9 cellular contexts compared by ENCODE assay signal in genomic region chr19:43675269-43675879, GRCh38. TPM values are rescaled to one million over a fixed set of nuclear protein-coding genes. Genes with fewer than 3 reads are reported as not detected.
A peak's percentile ranks its signal among the peaks of the same experiment; 100 is the strongest.
DNase-seq lines count a peak whose midpoint lies in the region; ATAC-seq and TF ChIP-seq lines count a peak whose summit lies in the region.
"Had no signal": no experiment of that assay in that cellular context is flagged by ENCODE, and none has a peak within 500 bp of the region (broad histone marks: within the 10 kb centered on the region; RNA-seq: fewer than 3 reads in every experiment).

No MANE protein-coding gene starts in this region.

- H3K27me3 ChIP-seq in PC-9 (ENCODE audit: insufficient read depth, low read depth) (no peaks in the 10 kb centered on the region), esophagus squamous epithelium (no peaks in the 10 kb centered on the region), transverse colon (no peaks in the 10 kb centered on the region)

- no peaks in the 10 kb centered on the region for H3K9me3 ChIP-seq in PC-9 (ENCODE audit: insufficient read depth, low read depth)
- no peaks in the 10 kb centered on the region for H3K9me3 ChIP-seq in esophagus squamous epithelium
- no peaks in the 10 kb centered on the region for H3K9me3 ChIP-seq in transverse colon

- POLR2A ChIA-PET in activated CD4-positive, alpha-beta T cell treated with anti-CD3 and anti-CD28 coated beads, Interleukin-2, amount 10 ng/mL, durations not matched to agents 7 days and 5 days (lab: Charles Lee): no interaction called here
- POLR2A ChIA-PET in PC-9 (lab: Charles Lee; ENCODE audit: unreplicated experiment): interaction anchor here (0.6 to 1.0 kb wide), 4 partner anchors 12 to 125 kb away, joined by 4 to 14 read pairs (median 6); no protein-coding TSS in a partner anchor

- ATAC-seq in HG02840 (IDR thresholded peaks at IDR 0.05; ENCODE audit: low FRiP score, unreplicated experiment): no peak

- H3K4me1 Mint-ChIP-seq in activated CD4-positive, alpha-beta T cell treated with anti-CD3 and anti-CD28 coated beads, Interleukin-2, amount 10 ng/mL, durations not matched to agents 7 days and 5 days: peaks cover 23% of the 10 kb centered on the region

- CTCF ChIA-PET in activated CD4-positive, alpha-beta T cell treated with anti-CD3 and anti-CD28 coated beads, Interleukin-2, amount 10 ng/mL, durations not matched to agents 7 days and 5 days (lab: Charles Lee): interaction anchor here (0.6 kb wide), 1 partner anchor 126 kb away, joined by 3 read pairs; no protein-coding TSS in a partner anchor
- CTCF ChIA-PET in PC-9 (lab: Charles Lee): interaction anchor here (0.6 to 0.7 kb wide), 5 partner anchors 11 to 1923 kb away, joined by 3 to 15 read pairs (median 7); no protein-coding TSS in a partner anchor

- H3K27ac ChIP-seq in PC-9: peak overlapping the region; percentile 99
- peak overlapping the region; percentile 67 to 94 (median 86) for H3K27ac ChIP-seq in esophagus squamous epithelium
- peak overlapping the region; percentile 81 to 91 (median 84) for H3K27ac ChIP-seq in transverse colon

- no peak for DNase-seq in activated CD4-positive, alpha-beta T cell treated with anti-CD3 and anti-CD28 coated beads, Interleukin-2, amount 10 ng/mL, durations not matched to agents 7 days and 5 days
- no peak for DNase-seq in activated CD4-positive, alpha-beta T cell treated with anti-CD3 and anti-CD28 coated beads for 4 hours
- DNase-seq in PC-9 (peak; percentile 90 to 95), esophagus squamous epithelium (lab: John Stamatoyannopoulos, UW) (no peak), transverse colon (peak; percentile 90), iPS-NIHi7 (ENCODE audit: extremely low spot score) (no peak), NCI-H128 (lab: John Stamatoyannopoulos, UW; ENCODE audit: unreplicated experiment) (no peak)

- no peaks in the 10 kb centered on the region for H4K20me1 ChIP-seq in PC-9 (ENCODE audit: insufficient read depth)

- intact Hi-C loops in PC-9 (cut with micrococcal nuclease; ENCODE audit: unreplicated experiment): loop anchor here (1.0 kb wide), 2 partner anchors 12 to 26 kb away; no protein-coding TSS in a partner anchor
- intact Hi-C loops in esophagus squamous epithelium (cut with DNase I): loop anchor here (10.0 kb wide), 1 partner anchor 109 kb away; the partner anchor contains the start of gene KCNN4
- intact Hi-C loops in transverse colon (cut with DNase I; ENCODE audit: low total_unique reads): no loop called here

- H3K27ac Mint-ChIP-seq in activated CD4-positive, alpha-beta T cell treated with anti-CD3 and anti-CD28 coated beads, Interleukin-2, amount 10 ng/mL, durations not matched to agents 7 days and 5 days: peak overlapping the region; percentile 81

- in situ Hi-C loops in transverse colon (cut with MboI; ENCODE audit: low pct_ligation_motif_present in 1 of 4, low pct_unique_long_range_greater_than_20kb in 1 of 4, low sequenced_read_pairs in 3 of 4): no loop called here

- H3K79me2 ChIP-seq in PC-9 (ENCODE audit: low read depth): 0 out of 2 replicates have a peak, but pooled peaks cover 6% of the 10 kb centered on the region

- WGBS in esophagus squamous epithelium, 2 donors: 12 to 28% methylated on average over 7 to 8 of the region's 8 CpGs
- WGBS in transverse colon (ENCODE audit: low coverage in 1 of 2), 2 donors: 13 to 17% methylated on average over 2 to 8 of the region's 8 CpGs

- H3K4me1 ChIP-seq in PC-9 (replicated peaks; ENCODE audit: insufficient read depth): peaks cover 46% of the 10 kb centered on the region
- peaks cover 0 to 17% (median 7%) of the 10 kb centered on the region in 3 donors for H3K4me1 ChIP-seq in esophagus squamous epithelium
- H3K4me1 ChIP-seq in transverse colon: peaks cover 11 to 25% (median 18%) of the 10 kb centered on the region in 4 donors

- H3K4me3 ChIP-seq in PC-9 (peak overlapping the region; percentile 47; the same call in 1 of the 2 replicates), esophagus squamous epithelium (peak overlapping the region in 1 of 4 donors; percentile 20), transverse colon (peak overlapping the region in 1 of 4 donors; percentile 29)

- TF ChIP-seq EP300 in transverse colon (IDR thresholded peaks at IDR 0.05; ENCODE audit: low read depth): no peak

- H3K36me3 Mint-ChIP-seq in activated CD4-positive, alpha-beta T cell treated with anti-CD3 and anti-CD28 coated beads, Interleukin-2, amount 10 ng/mL, durations not matched to agents 7 days and 5 days (ENCODE audit: low read depth): no peaks in the 10 kb centered on the region

- peak overlapping the region; percentile 23 for H3K4me3 Mint-ChIP-seq in activated CD4-positive, alpha-beta T cell treated with anti-CD3 and anti-CD28 coated beads, Interleukin-2, amount 10 ng/mL, durations not matched to agents 7 days and 5 days

- TF ChIP-seq CTCF in PC-9 (conservative IDR thresholded peaks at IDR 0.05) (no peak), esophagus squamous epithelium (IDR thresholded peaks at IDR 0.05) (no peak), transverse colon (IDR thresholded peaks at IDR 0.05) (no peak)

- H3K36me3 ChIP-seq in PC-9 (ENCODE audit: low read depth) (no peaks in the 10 kb centered on the region), esophagus squamous epithelium (no peaks in the 10 kb centered on the region), transverse colon (no peaks in the 10 kb centered on the region)

- H3K9me2 ChIP-seq in PC-9 (ENCODE audit: insufficient read depth): no peaks in the 10 kb centered on the region

- peaks cover 4% of the 10 kb centered on the region for H3K27me3 Mint-ChIP-seq in activated CD4-positive, alpha-beta T cell treated with anti-CD3 and anti-CD28 coated beads, Interleukin-2, amount 10 ng/mL, durations not matched to agents 7 days and 5 days

- peak overlapping the region; percentile 53; the same call in 1 of the 2 replicates for H2AFZ ChIP-seq in PC-9

- peak overlapping the region; percentile 85 for H3K4me2 ChIP-seq in PC-9

- H3K9me3 Mint-ChIP-seq in activated CD4-positive, alpha-beta T cell treated with anti-CD3 and anti-CD28 coated beads, Interleukin-2, amount 10 ng/mL, durations not matched to agents 7 days and 5 days: no peaks in the 10 kb centered on the region

- H3F3A ChIP-seq in PC-9 (ENCODE audit: insufficient read depth, low read depth): peaks cover 52% of the 10 kb centered on the region

- TF ChIP-seq POLR2A in esophagus squamous epithelium (IDR thresholded peaks at IDR 0.05): peak in 1 of 4 donors; percentile 57
- peak; percentile 89 for TF ChIP-seq POLR2A in transverse colon (IDR thresholded peaks at IDR 0.05)

- BruUV-seq in PC-9 (replicated peaks; lab: Mats Ljungman, UMichigan): no TSS peak

RNA-seq across cellular contexts. Expression of gene PLAUR, which starts 5.4 kb away (rescaled TPM):
- total RNA-seq in activated CD4-positive, alpha-beta T cell treated with anti-CD3 and anti-CD28 coated beads, Interleukin-2, amount 10 ng/mL, durations not matched to agents 7 days and 5 days: 10 to 100 TPM; 10.3 TPM
- total RNA-seq in PC-9 (2021): 35.2 and 53.6 TPM in 2 replicates
- total RNA-seq in esophagus squamous epithelium: 10 to 100 TPM in 1 of 4 donors, 1 to 10 TPM in 3; 6.7 to 31.9 (median 8.0) TPM
- total RNA-seq in transverse colon: 10 to 100 TPM; 12.1 to 76.2 (median 54.7) TPM

RNA-seq across cellular contexts. Expression of gene CADM4, which starts 35.7 kb away (rescaled TPM):
- total RNA-seq in activated CD4-positive, alpha-beta T cell treated with anti-CD3 and anti-CD28 coated beads, Interleukin-2, amount 10 ng/mL, durations not matched to agents 7 days and 5 days: under 1 TPM; 0.12 to 0.20 TPM
- total RNA-seq in PC-9 (2021) (68.3 and 71.1 TPM in 2 replicates), esophagus squamous epithelium (10 to 100 TPM in 3 of 4 donors, 1 to 10 TPM in 1; 8.8 to 22.8 (median 10.5) TPM), transverse colon (1 to 10 TPM in 3 of 4 donors, not detected in 1; 2.5 to 4.0 (median 3.7) TPM)

RNA-seq across cellular contexts. Expression of gene IRGC, which starts 40.5 kb away (rescaled TPM):
- not detected for total RNA-seq in activated CD4-positive, alpha-beta T cell treated with anti-CD3 and anti-CD28 coated beads, Interleukin-2, amount 10 ng/mL, durations not matched to agents 7 days and 5 days
- not detected in 2 replicates for total RNA-seq in PC-9 (2021)
- total RNA-seq in esophagus squamous epithelium: not detected
- not detected for total RNA-seq in transverse colon
- total RNA-seq: cardiac septum had no signal

RNA-seq across cellular contexts. Expression of gene ZNF428, which starts 55.9 kb away (rescaled TPM):
- total RNA-seq in activated CD4-positive, alpha-beta T cell treated with anti-CD3 and anti-CD28 coated beads, Interleukin-2, amount 10 ng/mL, durations not matched to agents 7 days and 5 days: 10 to 100 TPM; 24.5 to 30.5 TPM
- 46.6 and 61.1 TPM in 2 replicates for total RNA-seq in PC-9 (2021)
- total RNA-seq in esophagus squamous epithelium: 10 to 100 TPM in 2 of 4 donors, 1 to 10 TPM in 2; 7.9 to 19.3 (median 11.8) TPM
- total RNA-seq in transverse colon: 10 to 100 TPM in 3 of 4 donors, 1 to 10 TPM in 1; 3.0 to 17.1 (median 15.1) TPM

Comparison
In these comparisons a context has a peak if more than half of its experiments do, and no peak if none do; other contexts are left out.
1. DNase-seq: peak in PC-9 (2 of 2) and transverse colon (single experiment); none in activated CD4-positive, alpha-beta T cell treated with anti-CD3 and anti-CD28 coated beads, Interleukin-2, amount 10 ng/mL, durations not matched to agents 7 days and 5 days (single experiment), activated CD4-positive, alpha-beta T cell treated with anti-CD3 and anti-CD28 coated beads for 4 hours (0 of 2), esophagus squamous epithelium (single experiment), iPS-NIHi7 (single experiment) and NCI-H128 (single experiment).
2. Peak in every context shown above with its lines, with median percentiles within 50 percentile points of each other: H3K27ac ChIP-seq.